Comparison of ENCODE assay signal across 18 cellular contexts in the genomic region with DNA sequence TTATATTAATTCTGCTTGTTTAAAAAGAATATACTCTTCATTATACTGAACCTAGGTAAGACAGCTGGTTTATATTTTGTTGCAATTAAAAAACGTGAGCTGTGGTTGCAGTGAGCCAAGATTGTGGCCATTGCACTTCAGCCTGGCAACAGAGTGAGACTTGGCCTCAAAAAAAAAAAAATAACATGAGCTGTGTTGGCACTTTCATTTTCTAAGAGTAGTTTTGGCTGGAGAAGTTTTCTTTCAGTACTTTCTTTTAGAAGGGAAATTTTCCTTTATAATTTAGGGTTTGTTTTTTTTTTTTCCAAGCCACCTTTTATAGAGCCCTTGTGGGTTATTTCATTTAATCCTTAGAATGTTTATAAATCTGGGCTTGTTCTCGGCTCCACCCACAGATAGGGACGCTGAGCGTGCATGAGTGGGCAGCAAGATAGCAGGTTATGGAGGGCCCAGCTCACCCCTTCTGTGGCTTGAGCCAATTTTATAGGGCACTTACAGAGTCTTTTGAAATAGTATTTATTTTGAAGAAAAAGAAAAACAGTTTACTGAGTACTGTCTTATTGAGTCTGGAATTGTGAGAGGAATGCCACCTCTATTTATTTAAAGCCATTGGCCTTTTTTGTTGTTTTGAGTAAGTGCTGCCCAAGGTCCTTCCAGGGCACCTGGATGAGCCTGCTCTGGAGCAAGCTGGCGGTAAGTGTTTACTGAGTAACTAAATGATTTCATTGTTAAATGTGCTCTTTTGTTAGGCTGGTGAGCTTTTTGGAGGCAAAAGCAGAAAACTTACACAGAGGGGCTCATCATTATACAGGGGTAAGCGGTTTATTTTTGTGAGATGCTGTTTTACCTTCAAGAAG.
DNase-seq lines count a peak whose midpoint lies in the region; ATAC-seq and TF ChIP-seq lines count a peak whose summit lies in the region.
"Had no signal": no experiment of that assay in that cellular context is flagged by ENCODE, and none has a peak within 500 bp of the region (broad histone marks: within the 10 kb centered on the region; RNA-seq: fewer than 3 reads in every experiment).

No MANE protein-coding gene starts in this region.

- H3K27me3 ChIP-seq in endodermal cell (ENCODE audit: control insufficient read depth, insufficient read depth, low read length, poor library complexity, severe bottlenecking) (no peaks in the 10 kb centered on the region), mesenchymal stem cell (ENCODE audit: control insufficient read depth in 1 of 2, insufficient read depth in 1 of 2, low read length in 2 of 2) (no peaks in the 10 kb centered on the region), vagina (no peaks in the 10 kb centered on the region)

- no peak for TF ChIP-seq CTCF in endodermal cell (conservative IDR thresholded peaks at IDR 0.05)
- TF ChIP-seq CTCF in vagina (IDR thresholded peaks at IDR 0.05) = no peak

- H2AK5ac ChIP-seq in mesenchymal stem cell (ENCODE audit: low read length, severe bottlenecking) = no peak overlapping the region

- peak overlapping the region; percentile 34 for H2BK120ac ChIP-seq in mesenchymal stem cell (ENCODE audit: low read depth, low read length)

- H3K79me1 ChIP-seq in mesenchymal stem cell (replicated peaks; ENCODE audit: low read length, poor library complexity, severe bottlenecking) = peaks cover 10% of the 10 kb centered on the region

- no peak overlapping the region for H3K4ac ChIP-seq in mesenchymal stem cell (ENCODE audit: low read depth in 1 of 2, low read length in 2 of 2)

- no peak overlapping the region for H4K8ac ChIP-seq in mesenchymal stem cell (ENCODE audit: low read length)

- H3K9me3 Mint-ChIP-seq in activated naive CD8-positive, alpha-beta T cell (ENCODE audit: low read depth) = no peaks in the 10 kb centered on the region
- no peaks in the 10 kb centered on the region for H3K9me3 Mint-ChIP-seq in activated naive CD8-positive, alpha-beta T cell treated with anti-CD3 and anti-CD28 coated beads, Interleukin-2, amount 50 U/mL, for 24 hours
- no peaks in the 10 kb centered on the region for H3K9me3 Mint-ChIP-seq in endodermal cell
- H3K9me3 Mint-ChIP-seq: activated naive CD4-positive, alpha-beta T cell treated with anti-CD3 and anti-CD28 coated beads for 36 hours; immature natural killer cell; T-helper 1 cell treated with Interleukin-12 subunit alpha and Interleukin-12 subunit beta and Interleukin-4 antibody, amounts not matched to agents 30 μg/mL and 1 μg/mL, for 36 hours had no signal

- no peak overlapping the region for H3K23ac ChIP-seq in mesenchymal stem cell (ENCODE audit: low read length in 2 of 2)

- no peak overlapping the region for H2AFZ ChIP-seq in mesenchymal stem cell (ENCODE audit: low read depth, low read length)

- 91 to 100% methylated on average over 3 to 6 of the region's 6 CpGs for WGBS in endodermal cell (ENCODE audit: insufficient coverage in 1 of 2, insufficient read length in 1 of 2), 2 experiments
- WGBS in mesenchymal stem cell = 81% methylated on average over 6 of the region's 6 CpGs

- no peak overlapping the region for H3K27ac ChIP-seq in endodermal cell (ENCODE audit: low read depth, low read length)
- no peak overlapping the region for H3K27ac ChIP-seq in mesenchymal stem cell (ENCODE audit: low read length, poor library complexity, severe bottlenecking)
- peak overlapping the region; percentile 51 for H3K27ac ChIP-seq in vagina

- no peak overlapping the region for H2BK12ac ChIP-seq in mesenchymal stem cell (ENCODE audit: low read length in 2 of 2)

- H3K27ac Mint-ChIP-seq in activated naive CD8-positive, alpha-beta T cell = peak overlapping the region; percentile 22
- H3K27ac Mint-ChIP-seq in activated naive CD8-positive, alpha-beta T cell treated with anti-CD3 and anti-CD28 coated beads, Interleukin-2, amount 50 U/mL, for 24 hours = no peak overlapping the region
- peak overlapping the region; percentile 30 for H3K27ac Mint-ChIP-seq in endodermal cell
- H3K27ac Mint-ChIP-seq: activated naive CD4-positive, alpha-beta T cell treated with anti-CD3 and anti-CD28 coated beads for 36 hours; T-helper 1 cell treated with Interleukin-12 subunit alpha and Interleukin-12 subunit beta and Interleukin-4 antibody, amounts not matched to agents 30 μg/mL and 1 μg/mL, for 36 hours had no signal

- intact Hi-C loops in vagina (cut with DNase I) = no loop called here

- no peak overlapping the region for H3K4me3 ChIP-seq in endodermal cell (ENCODE audit: low read length)
- H3K4me3 ChIP-seq in mesenchymal stem cell (ENCODE audit: insufficient read depth in 1 of 2, low read depth in 1 of 2, low read length in 2 of 2) = peak overlapping the region in 1 of 2 experiments; percentile 14
- H3K4me3 ChIP-seq in vagina = no peak overlapping the region

- H3K4me3 Mint-ChIP-seq in activated naive CD8-positive, alpha-beta T cell = no peak overlapping the region
- no peak overlapping the region for H3K4me3 Mint-ChIP-seq in activated naive CD8-positive, alpha-beta T cell treated with anti-CD3 and anti-CD28 coated beads, Interleukin-2, amount 50 U/mL, for 24 hours
- no peak overlapping the region for H3K4me3 Mint-ChIP-seq in endodermal cell
- H3K4me3 Mint-ChIP-seq: activated naive CD4-positive, alpha-beta T cell treated with anti-CD3 and anti-CD28 coated beads for 36 hours; T-helper 1 cell treated with Interleukin-12 subunit alpha and Interleukin-12 subunit beta and Interleukin-4 antibody, amounts not matched to agents 30 μg/mL and 1 μg/mL, for 36 hours had no signal

- DNase-seq in activated naive CD8-positive, alpha-beta T cell treated with anti-CD3 and anti-CD28 coated beads, Interleukin-2, amount 50 U/mL, for 24 hours = no peak
- DNase-seq in endodermal cell (no peak), mesenchymal stem cell (peak; percentile 20), vagina (ENCODE audit: extremely low spot score in 2 of 2) (no peak), hippocampal formation (lab: John Stamatoyannopoulos, UW) (no peak)
- DNase-seq: activated CD8-positive, alpha-beta memory T cell treated with anti-CD3 and anti-CD28 coated beads, Interleukin-2, amount 50 U/mL, for 4 hours; activated naive CD4-positive, alpha-beta T cell treated with anti-CD3 and anti-CD28 coated beads for 36 hours; Caco-2; effector CD4-positive, alpha-beta T cell; GOT3; NCI-H187 treated with DMSO at 0.1 percent for 48 hours; nucleus accumbens; substantia nigra had no signal

- no peak overlapping the region for H3K4me2 ChIP-seq in mesenchymal stem cell (ENCODE audit: low read length, poor library complexity, severe bottlenecking)

- H3K36me3 Mint-ChIP-seq in activated naive CD8-positive, alpha-beta T cell = peaks cover 13% of the 10 kb centered on the region
- H3K36me3 Mint-ChIP-seq in activated naive CD8-positive, alpha-beta T cell treated with anti-CD3 and anti-CD28 coated beads, Interleukin-2, amount 50 U/mL, for 24 hours (ENCODE audit: low read depth) = peaks cover 35% of the 10 kb centered on the region
- peaks cover 82% of the 10 kb centered on the region for H3K36me3 Mint-ChIP-seq in endodermal cell (ENCODE audit: low read depth)

- H3K36me3 ChIP-seq in endodermal cell (ENCODE audit: control insufficient read depth, insufficient read depth, low read length) (peaks cover 99% of the 10 kb centered on the region), mesenchymal stem cell (ENCODE audit: control insufficient read depth in 1 of 2, insufficient read depth in 2 of 2, low read depth in 1 of 2, low read length in 2 of 2) (peaks cover 45 to 86% of the 10 kb centered on the region in 2 experiments), vagina (peaks cover 0 to 67% of the 10 kb centered on the region in 2 donors)

- peak overlapping the region; percentile 23 for H2BK15ac ChIP-seq in mesenchymal stem cell (ENCODE audit: low read depth, poor library complexity, severe bottlenecking)

- H3K4me1 Mint-ChIP-seq in activated naive CD8-positive, alpha-beta T cell (ENCODE audit: low read depth) = no peaks in the 10 kb centered on the region
- H3K4me1 Mint-ChIP-seq in activated naive CD8-positive, alpha-beta T cell treated with anti-CD3 and anti-CD28 coated beads, Interleukin-2, amount 50 U/mL, for 24 hours = no peaks in the 10 kb centered on the region
- peaks cover 4% of the 10 kb centered on the region for H3K4me1 Mint-ChIP-seq in endodermal cell

- H3K9me3 ChIP-seq in endodermal cell (ENCODE audit: control insufficient read depth, low read length) (no peaks in the 10 kb centered on the region), mesenchymal stem cell (ENCODE audit: control insufficient read depth, low read length) (no peaks in the 10 kb centered on the region), vagina (no peaks in the 10 kb centered on the region)
- H3K9me3 ChIP-seq: Caco-2 had no signal

- no peaks in the 10 kb centered on the region for H3K4me1 ChIP-seq in endodermal cell (ENCODE audit: control insufficient read depth, insufficient read depth, low read length)
- H3K4me1 ChIP-seq in mesenchymal stem cell (ENCODE audit: control insufficient read depth, insufficient read depth, low read depth, low read length) = no peaks in the 10 kb centered on the region
- H3K4me1 ChIP-seq in vagina = peaks cover 12% of the 10 kb centered on the region
- H3K4me1 ChIP-seq: Caco-2 had no signal

- H3K14ac ChIP-seq in mesenchymal stem cell (ENCODE audit: low read length in 2 of 2) = no peak overlapping the region

- H3K9ac ChIP-seq in endodermal cell (ENCODE audit: extremely low read depth, low read length, poor library complexity, severe bottlenecking) (no peak overlapping the region), mesenchymal stem cell (ENCODE audit: low read length) (peak overlapping the region; percentile 81)

- no peak overlapping the region for H2BK5ac ChIP-seq in mesenchymal stem cell (ENCODE audit: low read depth, low read length, poor library complexity, severe bottlenecking)

- ATAC-seq in activated naive CD8-positive, alpha-beta T cell treated with anti-CD3 and anti-CD28 coated beads, Interleukin-2, amount 50 U/mL, for 24 hours = no peak
- no peak for ATAC-seq in GM19328 (IDR thresholded peaks at IDR 0.05; ENCODE audit: unreplicated experiment)
- no peak for ATAC-seq in GM21360 (IDR thresholded peaks at IDR 0.05; ENCODE audit: unreplicated experiment)

- TF ChIP-seq POLR2A in vagina (IDR thresholded peaks at IDR 0.05) = no peak

- H3K27me3 Mint-ChIP-seq in activated naive CD8-positive, alpha-beta T cell = no peaks in the 10 kb centered on the region
- H3K27me3 Mint-ChIP-seq in activated naive CD8-positive, alpha-beta T cell treated with anti-CD3 and anti-CD28 coated beads, Interleukin-2, amount 50 U/mL, for 24 hours = no peaks in the 10 kb centered on the region
- no peaks in the 10 kb centered on the region for H3K27me3 Mint-ChIP-seq in endodermal cell (ENCODE audit: insufficient read depth)

- peak overlapping the region in 1 of 2 experiments; percentile 1 for H3K18ac ChIP-seq in mesenchymal stem cell (ENCODE audit: low read depth in 1 of 2, low read length in 2 of 2)

- no peak overlapping the region for H4K91ac ChIP-seq in mesenchymal stem cell (ENCODE audit: low read length)
